In the genomic region with DNA sequence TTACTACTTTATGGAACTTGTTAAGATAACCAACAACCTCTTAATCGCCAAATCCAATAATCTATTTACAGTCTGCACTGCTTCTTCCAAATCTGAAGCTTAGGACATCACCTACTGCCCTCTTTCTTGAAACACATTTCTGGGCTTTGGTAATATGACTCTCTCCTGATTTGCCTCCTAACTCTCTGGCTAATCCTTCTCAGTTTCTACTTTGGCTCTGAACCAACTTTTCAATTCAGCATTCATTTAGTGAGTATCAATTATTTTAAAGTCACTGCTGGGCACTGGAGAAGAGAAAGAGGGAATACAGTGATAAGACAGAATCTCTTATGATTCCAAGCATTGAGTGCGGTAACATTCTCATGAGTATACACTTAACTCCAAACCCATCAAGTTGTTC, we compare ENCODE assay signal across 18 cellular contexts.
A peak's percentile ranks its signal among the peaks of the same experiment; 100 is the strongest.
DNase-seq lines count a peak whose midpoint lies in the region; ATAC-seq and TF ChIP-seq lines count a peak whose summit lies in the region.
"Had no signal": no experiment of that assay in that cellular context is flagged by ENCODE, and none has a peak within 500 bp of the region (broad histone marks: within the 10 kb centered on the region; RNA-seq: fewer than 3 reads in every experiment).

No MANE protein-coding gene starts in this region.

- no peaks in the 10 kb centered on the region for H3K79me2 ChIP-seq in fibroblast of lung (ENCODE audit: control insufficient read depth, insufficient read depth, low read length)
- no peaks in the 10 kb centered on the region for H3K79me2 ChIP-seq in Karpas-422 (ENCODE audit: low read length)

- no peak for TF ChIP-seq POLR2A in esophagus squamous epithelium (IDR thresholded peaks at IDR 0.05)

- no peak overlapping the region for H3K4me2 ChIP-seq in fibroblast of lung (ENCODE audit: extremely low read depth, insufficient read depth, low read length)
- no peak overlapping the region for H3K4me2 ChIP-seq in Karpas-422 (ENCODE audit: low read depth, low read length, poor library complexity, severe bottlenecking)

- H3K4me1 ChIP-seq in fibroblast of lung (ENCODE audit: control insufficient read depth, extremely low read depth, insufficient read depth, low read length) (no peaks in the 10 kb centered on the region), esophagus squamous epithelium (no peaks in the 10 kb centered on the region), Karpas-422 (ENCODE audit: low read length) (no peaks in the 10 kb centered on the region)
- H3K4me1 ChIP-seq: body of pancreas, psoas muscle, suprapubic skin had no signal

- H3K27me3 ChIP-seq in fibroblast of lung (ENCODE audit: control insufficient read depth, insufficient read depth, low read length) (no peaks in the 10 kb centered on the region), esophagus squamous epithelium (no peaks in the 10 kb centered on the region), Karpas-422 (ENCODE audit: low read length) (no peaks in the 10 kb centered on the region)
- H3K27me3 ChIP-seq: body of pancreas, neutrophil, suprapubic skin had no signal

- H3K9me3 ChIP-seq in fibroblast of lung (ENCODE audit: control insufficient read depth, insufficient read depth, low read depth, low read length) (no peaks in the 10 kb centered on the region), esophagus squamous epithelium (no peaks in the 10 kb centered on the region), Karpas-422 (ENCODE audit: low read length) (no peaks in the 10 kb centered on the region)
- H3K9me3 ChIP-seq: body of pancreas, neutrophil, psoas muscle, suprapubic skin had no signal

- H3K4me3 ChIP-seq in fibroblast of lung (replicated peaks in 1 of 4; ENCODE audit: control extremely low read depth in 1 of 4, insufficient read depth in 1 of 4, low read depth in 3 of 4, low read length in 4 of 4) (no peak overlapping the region), esophagus squamous epithelium (no peak overlapping the region), Karpas-422 (ENCODE audit: low read length) (no peak overlapping the region)
- H3K4me3 ChIP-seq: body of pancreas, psoas muscle, suprapubic skin had no signal

- no peaks in the 10 kb centered on the region for H3K9me2 ChIP-seq in Karpas-422 (replicated peaks; ENCODE audit: insufficient read depth, low read length)

- ATAC-seq in GM21723 (IDR thresholded peaks at IDR 0.05; ENCODE audit: unreplicated experiment), result no peak
- ATAC-seq: body of pancreas; psoas muscle; stimulated activated effector memory CD8-positive, alpha-beta T cell treated with anti-CD3 and anti-CD28 coated beads, Interleukin-12 subunit alpha, Interleukin-12 subunit beta, amount 100 ng/mL, for 72 hours had no signal

- H3K27ac ChIP-seq in fibroblast of lung (ENCODE audit: insufficient read depth, low read length), result no peak overlapping the region
- no peak overlapping the region for H3K27ac ChIP-seq in esophagus squamous epithelium
- H3K27ac ChIP-seq in Karpas-422 (ENCODE audit: low read length), result no peak overlapping the region
- H3K27ac ChIP-seq: body of pancreas, neutrophil, psoas muscle, suprapubic skin, VCaP had no signal

- H4K20me1 ChIP-seq in fibroblast of lung (ENCODE audit: control insufficient read depth, extremely low read depth, insufficient read depth, low read length) (no peaks in the 10 kb centered on the region), Karpas-422 (ENCODE audit: insufficient read depth, low read depth, low read length) (no peaks in the 10 kb centered on the region)

- TF ChIP-seq CTCF in fibroblast of lung (conservative IDR thresholded peaks at IDR 0.05 in 1 of 2, IDR thresholded peaks at IDR 0.05 in 1 of 2; ENCODE audit: low read depth in 1 of 2, low read length in 2 of 2) (no peak), esophagus squamous epithelium (IDR thresholded peaks at IDR 0.05) (no peak)

- intact Hi-C loops in esophagus squamous epithelium (cut with DNase I), result no loop called here

- H2AFZ ChIP-seq in fibroblast of lung (ENCODE audit: low read length), result no peak overlapping the region
- H2AFZ ChIP-seq in Karpas-422 (ENCODE audit: low read length), result no peak overlapping the region

- DNase-seq in DMS 273 (lab: John Stamatoyannopoulos, UW; ENCODE audit: unreplicated experiment) (peak; percentile 78), NCI-H1105 (lab: John Stamatoyannopoulos, UW) (peak; percentile 46), NCI-H446 treated with DMSO at 0.1 percent for 48 hours (lab: John Stamatoyannopoulos, UW) (peak; percentile 83), fibroblast of lung (ENCODE audit: low read depth in 2 of 2) (peak; percentile 22 to 42), esophagus squamous epithelium (lab: John Stamatoyannopoulos, UW) (no peak), Ammon's horn (ENCODE audit: low spot score) (no peak), Karpas-422 (no peak)
- DNase-seq: activated CD8-positive, alpha-beta memory T cell treated with anti-CD3 and anti-CD28 coated beads, Interleukin-2, amount 50 U/mL, for 4 hours; activated naive CD8-positive, alpha-beta T cell treated with anti-CD3 and anti-CD28 coated beads for 36 hours; body of pancreas; erythroblast; Kasumi-1; psoas muscle had no signal

- H3K36me3 ChIP-seq in fibroblast of lung (ENCODE audit: control insufficient read depth, insufficient read depth, low read length) (no peaks in the 10 kb centered on the region), esophagus squamous epithelium (no peaks in the 10 kb centered on the region), Karpas-422 (ENCODE audit: insufficient read depth, low read length) (no peaks in the 10 kb centered on the region)
- H3K36me3 ChIP-seq: neutrophil had no signal

- H3K9ac ChIP-seq in fibroblast of lung (ENCODE audit: insufficient read depth, low read length) (no peak overlapping the region), Karpas-422 (ENCODE audit: low read length) (no peak overlapping the region)

- WGBS in esophagus squamous epithelium, 2 donors, result 94 to 100% methylated on average over 2 of the region's 2 CpGs

Comparison
In these comparisons a context has a peak if more than half of its experiments do, and no peak if none do; other contexts are left out.
1. DNase-seq: peak in DMS 273 (single experiment), NCI-H1105 (single experiment), NCI-H446 treated with DMSO at 0.1 percent for 48 hours (single experiment) and fibroblast of lung (2 of 2); none in esophagus squamous epithelium (single experiment), Ammon's horn (single experiment) and Karpas-422 (single experiment).